ENCODE assay signal across 9 cellular contexts in genomic region chr22:29727248-29727551, GRCh38. TPM values are rescaled to one million over a fixed set of nuclear protein-coding genes. Genes with fewer than 3 reads are reported as not detected.
DNase-seq lines count a peak whose midpoint lies in the region; ATAC-seq lines count a peak whose summit lies in the region.
"Had no signal": no experiment of that assay in that cellular context is flagged by ENCODE, and none has a peak within 500 bp of the region (broad histone marks: within the 10 kb centered on the region; RNA-seq: fewer than 3 reads in every experiment).

No MANE protein-coding gene starts in this region.

- peak; percentile 37 for ATAC-seq in stimulated activated naive CD8-positive, alpha-beta T cell treated with anti-CD3 and anti-CD28 coated beads, Interleukin-15, amount 100 ng/mL, for 72 hours

- H3K4me1 Mint-ChIP-seq in activated CD4-positive, alpha-beta T cell treated with anti-CD3 and anti-CD28 coated beads, Interleukin-2, amount 10 ng/mL, durations not matched to agents 24 days and 14 days: no peaks in the 10 kb centered on the region
- H3K4me1 Mint-ChIP-seq in stimulated activated naive CD8-positive, alpha-beta T cell treated with anti-CD3 and anti-CD28 coated beads, Interleukin-15, amount 100 ng/mL, for 72 hours: no peaks in the 10 kb centered on the region

- no peaks in the 10 kb centered on the region for H3K9me3 Mint-ChIP-seq in activated CD4-positive, alpha-beta T cell treated with anti-CD3 and anti-CD28 coated beads, Interleukin-2, amount 10 ng/mL, durations not matched to agents 24 days and 14 days
- H3K9me3 Mint-ChIP-seq in stimulated activated naive CD8-positive, alpha-beta T cell treated with anti-CD3 and anti-CD28 coated beads, Interleukin-15, amount 100 ng/mL, for 72 hours: no peaks in the 10 kb centered on the region

- peaks cover 5% of the 10 kb centered on the region for H3K27me3 Mint-ChIP-seq in activated CD4-positive, alpha-beta T cell treated with anti-CD3 and anti-CD28 coated beads, Interleukin-2, amount 10 ng/mL, durations not matched to agents 24 days and 14 days
- peaks cover 36% of the 10 kb centered on the region for H3K27me3 Mint-ChIP-seq in stimulated activated naive CD8-positive, alpha-beta T cell treated with anti-CD3 and anti-CD28 coated beads, Interleukin-15, amount 100 ng/mL, for 72 hours

- H3K36me3 Mint-ChIP-seq in activated CD4-positive, alpha-beta T cell treated with anti-CD3 and anti-CD28 coated beads, Interleukin-2, amount 10 ng/mL, durations not matched to agents 24 days and 14 days (ENCODE audit: low read depth): no peaks in the 10 kb centered on the region

- peak; percentile 69 for DNase-seq in activated CD4-positive, alpha-beta T cell treated with anti-CD3 and anti-CD28 coated beads, Interleukin-2, amount 10 ng/mL, durations not matched to agents 24 days and 14 days
- no peak for DNase-seq in activated CD4-positive, alpha-beta T cell treated with anti-CD3 and anti-CD28 coated beads for 1 hour
- DNase-seq in RKO (ENCODE audit: low spot score): peak; percentile 43
- peak; percentile 21 for DNase-seq in fibroblast of the conjunctiva (ENCODE audit: low read depth)
- DNase-seq in stimulated activated naive CD8-positive, alpha-beta T cell treated with anti-CD3 and anti-CD28 coated beads, Interleukin-15, amount 100 ng/mL, for 72 hours: no peak
- DNase-seq in occipital lobe (lab: John Stamatoyannopoulos, UW): no peak
- DNase-seq in glomerular visceral epithelial cell (ENCODE audit: extremely low spot score): no peak
- no peak for DNase-seq in DMS79 (lab: John Stamatoyannopoulos, UW)
- DNase-seq: COR-L47 had no signal

- no peak overlapping the region for H3K4me3 Mint-ChIP-seq in activated CD4-positive, alpha-beta T cell treated with anti-CD3 and anti-CD28 coated beads, Interleukin-2, amount 10 ng/mL, durations not matched to agents 24 days and 14 days
- H3K4me3 Mint-ChIP-seq in stimulated activated naive CD8-positive, alpha-beta T cell treated with anti-CD3 and anti-CD28 coated beads, Interleukin-15, amount 100 ng/mL, for 72 hours: no peak overlapping the region

- H3K27ac Mint-ChIP-seq in activated CD4-positive, alpha-beta T cell treated with anti-CD3 and anti-CD28 coated beads, Interleukin-2, amount 10 ng/mL, durations not matched to agents 24 days and 14 days: no peak overlapping the region
- peak overlapping the region in 1 of 2 donors; percentile 59 for H3K27ac Mint-ChIP-seq in stimulated activated naive CD8-positive, alpha-beta T cell treated with anti-CD3 and anti-CD28 coated beads, Interleukin-15, amount 100 ng/mL, for 72 hours

- intact Hi-C loops in activated CD4-positive, alpha-beta T cell treated with anti-CD3 and anti-CD28 coated beads, Interleukin-2, amount 10 ng/mL, durations not matched to agents 24 days and 14 days (cut with micrococcal nuclease): no loop called here

RNA-seq across cellular contexts. Expression of gene CABP7, which starts 7.4 kb away (rescaled TPM):
- not detected in 2 replicates for total RNA-seq in activated CD4-positive, alpha-beta T cell treated with anti-CD3 and anti-CD28 coated beads, Interleukin-2, amount 10 ng/mL, durations not matched to agents 24 days and 14 days
- 1.1 TPM for total RNA-seq in occipital lobe

RNA-seq across cellular contexts. Expression of gene ZMAT5, which starts 39.6 kb away (rescaled TPM):
- 24.9 and 26.1 TPM in 2 replicates for total RNA-seq in activated CD4-positive, alpha-beta T cell treated with anti-CD3 and anti-CD28 coated beads, Interleukin-2, amount 10 ng/mL, durations not matched to agents 24 days and 14 days
- 10.3 TPM for total RNA-seq in occipital lobe

RNA-seq across cellular contexts. Expression of gene UQCR10, which starts 40.0 kb away (rescaled TPM):
- total RNA-seq in activated CD4-positive, alpha-beta T cell treated with anti-CD3 and anti-CD28 coated beads, Interleukin-2, amount 10 ng/mL, durations not matched to agents 24 days and 14 days: 90.1 and 96.2 TPM in 2 replicates
- 35.7 TPM for total RNA-seq in occipital lobe

Comparison
In these comparisons a context has a peak if more than half of its experiments do, and no peak if none do; other contexts are left out.
1. DNase-seq: peak in activated CD4-positive, alpha-beta T cell treated with anti-CD3 and anti-CD28 coated beads, Interleukin-2, amount 10 ng/mL, durations not matched to agents 24 days and 14 days (single experiment), RKO (single experiment) and fibroblast of the conjunctiva (single experiment); none in activated CD4-positive, alpha-beta T cell treated with anti-CD3 and anti-CD28 coated beads for 1 hour (single experiment), stimulated activated naive CD8-positive, alpha-beta T cell treated with anti-CD3 and anti-CD28 coated beads, Interleukin-15, amount 100 ng/mL, for 72 hours (0 of 2), occipital lobe (single experiment), glomerular visceral epithelial cell (single experiment) and DMS79 (single experiment).